ENCODE assay signal across 9 cellular contexts in genomic region chr19:10929402-10929794, GRCh38. TPM values are rescaled to one million over a fixed set of nuclear protein-coding genes. Genes with fewer than 3 reads are reported as not detected.
A peak's percentile ranks its signal among the peaks of the same experiment; 100 is the strongest.
DNase-seq lines count a peak whose midpoint lies in the region; ATAC-seq, FAIRE-seq and TF ChIP-seq lines count a peak whose summit lies in the region.
"Had no signal": no experiment of that assay in that cellular context is flagged by ENCODE, and none has a peak within 500 bp of the region (broad histone marks: within the 10 kb centered on the region; RNA-seq: fewer than 3 reads in every experiment).

No MANE protein-coding gene starts in this region.

- TF ChIP-seq POLR2A in tibial nerve (IDR thresholded peaks at IDR 0.05): no peak

- no peaks in the 10 kb centered on the region for H3K9me3 ChIP-seq in adipocyte (ENCODE audit: control insufficient read depth, low read length)
- H3K9me3 ChIP-seq in left lung: no peaks in the 10 kb centered on the region
- no peaks in the 10 kb centered on the region for H3K9me3 ChIP-seq in tibial nerve

- ATAC-seq in left lung: peak; percentile 2
- no peak for ATAC-seq in HG03469 (IDR thresholded peaks at IDR 0.05; ENCODE audit: unreplicated experiment)

- peak overlapping the region; percentile 94 for H3K9ac ChIP-seq in adipocyte (ENCODE audit: low read length)

- peaks cover 19% of the 10 kb centered on the region for H3K4me1 ChIP-seq in adipocyte (ENCODE audit: control insufficient read depth, insufficient read depth, low read length)
- peaks cover 15 to 39% of the 10 kb centered on the region in 2 donors for H3K4me1 ChIP-seq in left lung
- H3K4me1 ChIP-seq in tibial nerve: peaks cover 0 to 38% (median 17%) of the 10 kb centered on the region in 4 donors

- H3K27ac ChIP-seq in left lung (peak overlapping the region in 1 of 2 donors; percentile 77), tibial nerve (peak overlapping the region in 2 of 4 donors; percentile 81 to 93)

- no peak for TF ChIP-seq EP300 in tibial nerve (IDR thresholded peaks at IDR 0.05)

- DNase-seq in activated CD8-positive, alpha-beta memory T cell treated with anti-CD3 and anti-CD28 coated beads, Interleukin-2, amount 50 U/mL, for 4 hours: peak; percentile 16
- DNase-seq in activated CD8-positive, alpha-beta memory T cell treated with anti-CD3 and anti-CD28 coated beads for 24 hours: no peak
- DNase-seq in adipocyte (ENCODE audit: low read depth) (no peak), left lung (peak in 1 of 2 donors; percentile 80), tibial nerve (ENCODE audit: low spot score in 2 of 2) (no peak), HCEC 1CT (no peak), GM19239 (ENCODE audit: insufficient read length, low spot score) (no peak)

- H3K4me3 ChIP-seq in adipocyte (ENCODE audit: low read length): peak overlapping the region; percentile 92
- peak overlapping the region; percentile 89 to 98 for H3K4me3 ChIP-seq in left lung
- H3K4me3 ChIP-seq in tibial nerve: peak overlapping the region; percentile 81 to 98 (median 93)

- WGBS in tibial nerve, 2 donors: 9 to 20% methylated on average over 10 to 25 of the region's 27 CpGs

- H3K36me3 ChIP-seq in adipocyte (ENCODE audit: control insufficient read depth, insufficient read depth, low read length, severe bottlenecking) (peaks cover 5% of the 10 kb centered on the region), left lung (peaks cover 0 to 22% of the 10 kb centered on the region in 2 donors), tibial nerve (peaks cover 0 to 47% (median 0%) of the 10 kb centered on the region in 3 donors)

- no peaks in the 10 kb centered on the region for H3K27me3 ChIP-seq in adipocyte (replicated peaks; ENCODE audit: control insufficient read depth, insufficient read depth, low read length)
- H3K27me3 ChIP-seq in left lung: no peaks in the 10 kb centered on the region
- H3K27me3 ChIP-seq in tibial nerve: no peaks in the 10 kb centered on the region

- intact Hi-C loops in left lung (cut with DNase I): no loop called here

- no peak for TF ChIP-seq CTCF in left lung (IDR thresholded peaks at IDR 0.05)
- no peak for TF ChIP-seq CTCF in tibial nerve (IDR thresholded peaks at IDR 0.05)

- FAIRE-seq in GM19239 (lab: Jason Lieb, UNC): no peak
- FAIRE-seq: G401.6 had no signal

RNA-seq across cellular contexts. Expression of gene TIMM29, which starts 0.8 kb away (rescaled TPM):
- total RNA-seq in left lung (10 to 100 TPM; 18.8 to 19.5 TPM), tibial nerve (10 to 100 TPM; 27.1 to 40.4 (median 32.8) TPM)

RNA-seq across cellular contexts. Expression of gene YIPF2, which starts 1.0 kb away (rescaled TPM):
- total RNA-seq in left lung: 10 to 100 TPM; 68.4 to 77.6 TPM
- total RNA-seq in tibial nerve: 10 to 100 TPM; 50.0 to 69.3 (median 56.4) TPM

RNA-seq across cellular contexts. Expression of gene SMARCA4, which starts 31.4 kb away (rescaled TPM):
- total RNA-seq in left lung: 100 to 1,000 TPM in 1 of 2 donors, 10 to 100 TPM in 1; 98.3 to 101 TPM
- 100 to 1,000 TPM in 1 of 4 donors, 10 to 100 TPM in 3; 54.2 to 122 (median 73.9) TPM for total RNA-seq in tibial nerve

RNA-seq across cellular contexts. Expression of gene CARM1, which starts 58.0 kb away (rescaled TPM):
- total RNA-seq in left lung (10 to 100 TPM; 34.4 to 37.1 TPM), tibial nerve (10 to 100 TPM; 13.5 to 22.8 (median 14.0) TPM)
